In genomic region chr9:136885950-136886578, GRCh38 we compare ENCODE assay signal across 8 cellular contexts. TPM values are rescaled to one million over a fixed set of nuclear protein-coding genes. Genes with fewer than 3 reads are reported as not detected.
DNase-seq lines count a peak whose midpoint lies in the region; ATAC-seq and TF ChIP-seq lines count a peak whose summit lies in the region.

A gene with protein sequence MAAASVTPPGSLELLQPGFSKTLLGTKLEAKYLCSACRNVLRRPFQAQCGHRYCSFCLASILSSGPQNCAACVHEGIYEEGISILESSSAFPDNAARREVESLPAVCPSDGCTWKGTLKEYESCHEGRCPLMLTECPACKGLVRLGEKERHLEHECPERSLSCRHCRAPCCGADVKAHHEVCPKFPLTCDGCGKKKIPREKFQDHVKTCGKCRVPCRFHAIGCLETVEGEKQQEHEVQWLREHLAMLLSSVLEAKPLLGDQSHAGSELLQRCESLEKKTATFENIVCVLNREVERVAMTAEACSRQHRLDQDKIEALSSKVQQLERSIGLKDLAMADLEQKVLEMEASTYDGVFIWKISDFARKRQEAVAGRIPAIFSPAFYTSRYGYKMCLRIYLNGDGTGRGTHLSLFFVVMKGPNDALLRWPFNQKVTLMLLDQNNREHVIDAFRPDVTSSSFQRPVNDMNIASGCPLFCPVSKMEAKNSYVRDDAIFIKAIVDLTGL (plus strand): TSS chr9:136886516. CDS start chr9:136898741, 12,225 bp downstream.

- H3K27me3 ChIP-seq in gastroesophageal sphincter (no peaks in the 10 kb centered on the region), neutrophil (peaks cover 21% of the 10 kb centered on the region)

- TF ChIP-seq EP300 in gastroesophageal sphincter (IDR thresholded peaks at IDR 0.05) = no peak

- DNase-seq in GM04503 (ENCODE audit: low read depth) (peak; percentile 95), HFF-Myc (ENCODE audit: extremely low read depth, low read depth) (peak; percentile 92), NAMALWA (ENCODE audit: low spot score) (peak; percentile 98), SK-MEL-5 (ENCODE audit: low read depth, low spot score) (peak; percentile 97), substantia nigra (lab: John Stamatoyannopoulos, UW) (peak; percentile 77 to 98 (median 95))
- peak; percentile 98 for DNase-seq in activated naive CD4-positive, alpha-beta T cell treated with Interleukin-2 at 50 U/mL for 16 hours

- TF ChIP-seq CTCF in HFF-Myc (IDR thresholded peaks at IDR 0.05; ENCODE audit: low read depth, low read length, missing control alignments) (no peak), gastroesophageal sphincter (IDR thresholded peaks at IDR 0.05) (no peak), neutrophil (IDR thresholded peaks at IDR 0.05) (peak; percentile 19)

- TF ChIP-seq POLR2A in gastroesophageal sphincter (IDR thresholded peaks at IDR 0.05) = no peak

- H3K4me3 ChIP-seq in HFF-Myc (replicated peaks; ENCODE audit: low read depth, low read length) (peak within 1 kb of the TSS; percentile 90), gastroesophageal sphincter (peak within 1 kb of the TSS; percentile 87 to 96), neutrophil (ENCODE audit: low read depth in 1 of 2, low read length in 1 of 2) (peak within 1 kb of the TSS; percentile 79 to 97)

- H3K36me3 ChIP-seq in gastroesophageal sphincter = peaks cover 0 to 10% of the 10 kb centered on the region in 2 donors
- H3K36me3 ChIP-seq in neutrophil = peaks cover 11% of the 10 kb centered on the region

- peak within 1 kb of the TSS; percentile 34 to 86 (median 84) for H3K27ac ChIP-seq in gastroesophageal sphincter
- peak within 1 kb of the TSS; percentile 74 for H3K27ac ChIP-seq in neutrophil
- peak within 1 kb of the TSS; percentile 76 for H3K27ac ChIP-seq in substantia nigra (ENCODE audit: low read depth, low read length, poor library complexity, severe bottlenecking)

- H3K9me3 ChIP-seq in gastroesophageal sphincter (no peaks in the 10 kb centered on the region), neutrophil (no peaks in the 10 kb centered on the region)

- peaks cover 0 to 39% (median 17%) of the 10 kb centered on the region in 3 donors for H3K4me1 ChIP-seq in gastroesophageal sphincter
- peaks cover 19 to 28% of the 10 kb centered on the region in 2 experiments for H3K4me1 ChIP-seq in neutrophil (ENCODE audit: control insufficient read depth in 1 of 2, insufficient read depth in 1 of 2, low read depth in 1 of 2, low read length in 1 of 2)

- peak; percentile 100 for ATAC-seq in gastroesophageal sphincter

- WGBS in gastroesophageal sphincter (ENCODE audit: low coverage in 1 of 2), 2 donors = 0% methylated on average over 5 of the region's 88 CpGs; no CpG with 5 or more reads in 1 of the 2 donors

- in situ Hi-C loops in SK-MEL-5 (cut with HindIII; ENCODE audit: low pct_unique_long_range_greater_than_20kb, low sequenced_read_pairs) = no loop called here

RNA-seq across cellular contexts. Expression of the gene that starts here (rescaled TPM):
- total RNA-seq in SK-MEL-5 (2014; rRNA removed; shearing (Covaris generic)) = 13.5 and 16.4 TPM in 2 replicates
- polyA plus RNA-seq in SK-MEL-5 (2015; cell fraction: cytosol; rRNA removed) = 29.8 and 36.4 TPM in 2 replicates
- polyA plus RNA-seq in SK-MEL-5 (2015; cell fraction: nucleus; rRNA removed) = 43.3 and 44.2 TPM in 2 replicates
- 10 to 100 TPM in 2 of 4 donors, 1 to 10 TPM in 2; 3.8 to 17.1 (median 11.1) TPM for total RNA-seq in gastroesophageal sphincter

Comparison
In these comparisons a context has a peak if more than half of its experiments do, and no peak if none do; other contexts are left out.
1. Peak in every context shown above with its lines: DNase-seq, ATAC-seq, H3K4me3 ChIP-seq and H3K27ac ChIP-seq.